In the genomic region with DNA sequence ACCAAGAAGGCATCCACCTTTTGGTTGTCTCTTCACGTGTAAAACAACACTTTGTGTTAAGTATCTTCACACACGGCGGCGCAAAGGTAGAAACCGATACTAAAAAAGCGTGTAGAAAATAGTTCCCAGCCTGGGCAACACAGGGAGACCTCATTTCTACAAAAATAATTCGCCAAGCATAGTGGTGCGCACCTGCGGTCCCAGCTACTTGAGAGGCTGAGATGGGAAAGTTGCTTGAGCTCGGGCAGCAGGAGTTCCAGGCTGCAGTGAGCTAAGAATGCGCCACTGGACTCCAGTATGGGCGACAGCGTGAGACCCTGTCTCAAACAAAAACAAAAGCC, we compare ENCODE assay signal across 8 cellular contexts. TPM values are rescaled to one million over a fixed set of nuclear protein-coding genes. Genes with fewer than 3 reads are reported as not detected.
A peak's percentile ranks its signal among the peaks of the same experiment; 100 is the strongest.
DNase-seq lines count a peak whose midpoint lies in the region; ATAC-seq and TF ChIP-seq lines count a peak whose summit lies in the region.

No MANE protein-coding gene starts in this region.

- DNase-seq in SJSA1 (ENCODE audit: low read depth in 1 of 2, low spot score in 2 of 2): no peak
- no peak for DNase-seq in foreskin keratinocyte
- DNase-seq in inferior parietal cortex (ENCODE audit: extremely low spot score): no peak
- DNase-seq in RKO (ENCODE audit: low spot score): no peak
- no peak for DNase-seq in hepatic stellate cell (ENCODE audit: low spot score)

- H3K27me3 ChIP-seq in SJSA1 (replicated peaks) (no peaks in the 10 kb centered on the region), foreskin keratinocyte (no peaks in the 10 kb centered on the region), skeletal muscle satellite cell (ENCODE audit: control insufficient read depth, insufficient read depth, low read length) (no peaks in the 10 kb centered on the region)

- ATAC-seq in GM18508 (IDR thresholded peaks at IDR 0.05; ENCODE audit: insufficient read depth, unreplicated experiment): peak; percentile 12
- peak; percentile 28 for ATAC-seq in HG02642 (IDR thresholded peaks at IDR 0.05; ENCODE audit: poor library complexity, unreplicated experiment)
- ATAC-seq in foreskin keratinocyte: peak; percentile 38

- no peak for TF ChIP-seq CTCF in foreskin keratinocyte (conservative IDR thresholded peaks at IDR 0.05)

- H3K4me3 ChIP-seq in SJSA1 (peak overlapping the region; percentile 61), skeletal muscle satellite cell (ENCODE audit: low read length) (peak overlapping the region; percentile 87)

- H3K9me3 ChIP-seq in SJSA1 (replicated peaks) (no peaks in the 10 kb centered on the region), skeletal muscle satellite cell (replicated peaks; ENCODE audit: low read length) (no peaks in the 10 kb centered on the region)

- H3K4me2 ChIP-seq in skeletal muscle satellite cell (ENCODE audit: low read length): peak overlapping the region; percentile 83

- H3K9ac ChIP-seq in skeletal muscle satellite cell (ENCODE audit: low read depth, low read length): peak overlapping the region; percentile 94

- peaks cover 12% of the 10 kb centered on the region for H3K4me1 ChIP-seq in SJSA1 (replicated peaks)
- H3K4me1 ChIP-seq in foreskin keratinocyte: no peaks in the 10 kb centered on the region
- peaks cover 16% of the 10 kb centered on the region for H3K4me1 ChIP-seq in skeletal muscle satellite cell (ENCODE audit: control insufficient read depth, insufficient read depth, low read length)

- H3K27ac ChIP-seq in SJSA1 (peak overlapping the region; percentile 72), foreskin keratinocyte (peak overlapping the region; percentile 84)

- H3K36me3 ChIP-seq in SJSA1: peaks cover 6% of the 10 kb centered on the region; the same call in 1 of the 2 replicates
- no peaks in the 10 kb centered on the region for H3K36me3 ChIP-seq in skeletal muscle satellite cell (ENCODE audit: insufficient read depth, low read length)

RNA-seq across cellular contexts. Expression of a gene that starts 0.6 kb away (rescaled TPM):
- total RNA-seq in SJSA1 (2014; rRNA removed; shearing (Covaris generic)): 130 and 190 TPM in 2 replicates
- 65.3 and 65.4 TPM in 2 replicates for total RNA-seq in foreskin keratinocyte
- 39.5 and 41.4 TPM in 2 replicates for polyA plus RNA-seq in foreskin keratinocyte
- total RNA-seq in skeletal muscle satellite cell (2012; rRNA removed): 71.4 and 76.6 TPM in 2 replicates

RNA-seq across cellular contexts. Expression of a gene that starts 46.3 kb away (rescaled TPM):
- 22.3 and 64.9 TPM in 2 replicates for total RNA-seq in SJSA1 (2014; rRNA removed; shearing (Covaris generic))
- 18.7 and 23.0 TPM in 2 replicates for total RNA-seq in foreskin keratinocyte
- polyA plus RNA-seq in foreskin keratinocyte: 9.8 and 10.0 TPM in 2 replicates
- 25.8 and 27.4 TPM in 2 replicates for total RNA-seq in skeletal muscle satellite cell (2012; rRNA removed)

RNA-seq across cellular contexts. Expression of a gene that starts 46.5 kb away (rescaled TPM):
- 66.2 and 115 TPM in 2 replicates for total RNA-seq in SJSA1 (2014; rRNA removed; shearing (Covaris generic))
- 12.5 and 14.1 TPM in 2 replicates for total RNA-seq in foreskin keratinocyte
- 9.1 and 10.3 TPM in 2 replicates for polyA plus RNA-seq in foreskin keratinocyte
- total RNA-seq in skeletal muscle satellite cell (2012; rRNA removed): 15.2 and 16.2 TPM in 2 replicates
